In genomic region chr17:78981010-78981888, GRCh38 we compare ENCODE assay signal across 1 cellular context.
TF ChIP-seq lines count a peak whose summit lies in the region.

No MANE protein-coding gene starts in this region.

TF ChIP-seq in HepG2, 621 proteins besides CTCF, POLR2A, EP300 and RAD21:
- 0 out of 2 replicates have a peak, but pooled peaks have one; percentile 16 for TF ChIP-seq ZNF333 (CRISPR knock-in tag; IDR thresholded peaks at IDR 0.05; ENCODE audit: borderline replicate concordance)
- peak; percentile 10 for TF ChIP-seq TEAD3 (CRISPR knock-in tag; optimal IDR thresholded peaks at IDR 0.05; ENCODE audit: borderline replicate concordance)
- TF ChIP-seq NFE2 (CRISPR knock-in tag; IDR thresholded peaks at IDR 0.05), result no peak
- no peak for TF ChIP-seq ATAD3A (CRISPR knock-in tag; IDR thresholded peaks at IDR 0.05)
- TF ChIP-seq BRCA1 (CRISPR knock-in tag; IDR thresholded peaks at IDR 0.05), result no peak
- 0 out of 2 replicates have a peak, but pooled peaks have one; percentile 9 for TF ChIP-seq ZBTB2 (CRISPR knock-in tag; IDR thresholded peaks at IDR 0.05; ENCODE audit: low read depth)
- TF ChIP-seq ZSCAN9 (CRISPR knock-in tag; IDR thresholded peaks at IDR 0.05; ENCODE audit: borderline replicate concordance), result no peak
- 0 out of 2 replicates have a peak, but pooled peaks have one; percentile 38 for TF ChIP-seq ZNF317 (CRISPR knock-in tag; IDR thresholded peaks at IDR 0.05)
- TF ChIP-seq IRF9 (CRISPR knock-in tag; IDR thresholded peaks at IDR 0.05; ENCODE audit: borderline replicate concordance), result no peak
- TF ChIP-seq FLYWCH1 (CRISPR knock-in tag; IDR thresholded peaks at IDR 0.05), result 0 out of 2 replicates have a peak, but pooled peaks have one; percentile 2
- TF ChIP-seq RARA (CRISPR knock-in tag; IDR thresholded peaks at IDR 0.05), result 0 out of 2 replicates have a peak, but pooled peaks have one; percentile 0
- TF ChIP-seq PRDM10 (CRISPR knock-in tag; IDR thresholded peaks at IDR 0.05; ENCODE audit: low read depth), result peak; percentile 78; the same call in 1 of the 2 replicates
